1 cellular context compared by ENCODE assay signal in the genomic region with DNA sequence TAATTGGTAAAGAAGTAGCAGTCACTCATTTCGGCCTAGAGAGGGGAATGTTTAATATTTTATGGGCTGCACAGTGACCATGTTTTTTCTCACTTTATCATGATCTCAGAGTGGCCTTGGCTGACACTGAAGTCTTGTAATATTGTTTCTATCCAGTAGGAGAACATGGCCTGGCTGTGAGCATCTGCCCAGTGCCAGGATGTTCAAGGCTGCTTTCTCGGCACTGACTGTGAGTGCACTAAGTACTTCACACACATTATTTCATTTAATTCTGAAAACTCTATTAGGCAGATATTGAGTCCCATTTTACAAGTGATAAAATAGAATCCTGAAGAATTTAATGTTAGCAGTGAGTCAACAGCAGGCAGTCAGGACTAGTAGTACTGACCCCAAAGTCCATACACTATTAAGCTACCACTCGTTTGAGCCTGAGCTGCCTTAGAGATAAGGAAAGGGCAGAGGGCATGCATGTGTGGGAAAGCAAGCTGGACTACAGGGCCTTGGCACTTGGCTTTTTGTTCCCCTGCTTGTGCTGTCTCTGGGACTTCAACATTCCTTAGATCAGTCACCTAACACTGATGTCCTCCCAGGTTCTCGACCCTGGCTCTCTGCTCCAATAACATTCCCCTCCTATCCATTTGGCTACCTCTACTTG.
TF ChIP-seq lines count a peak whose summit lies in the region.

No MANE protein-coding gene starts in this region.

TF ChIP-seq in HepG2, 621 proteins besides CTCF, POLR2A, EP300 and RAD21:
- no peak for TF ChIP-seq FOSL2 (CRISPR knock-in tag; IDR thresholded peaks at IDR 0.05)
- TF ChIP-seq ZNF615 (CRISPR knock-in tag; IDR thresholded peaks at IDR 0.05; ENCODE audit: borderline replicate concordance), result no peak
- TF ChIP-seq JARID2 (CRISPR knock-in tag; IDR thresholded peaks at IDR 0.05; ENCODE audit: insufficient replicate concordance), result no peak
- peak; percentile 33; the same call in 1 of the 2 replicates for TF ChIP-seq HNF4A (CRISPR knock-in tag; IDR thresholded peaks at IDR 0.05)
- TF ChIP-seq NR2F6 (IDR thresholded peaks at IDR 0.05), result 0 out of 2 replicates have a peak, but pooled peaks have one; percentile 25
- TF ChIP-seq NR2F6 (CRISPR knock-in tag; IDR thresholded peaks at IDR 0.05), result no peak
- TF ChIP-seq SMC3 (IDR thresholded peaks at IDR 0.05; ENCODE audit: low read length), result peak; percentile 16; the same call in 1 of the 2 replicates
- peak; percentile 17; the same call in 1 of the 2 replicates for TF ChIP-seq STAG1 (CRISPR knock-in tag; IDR thresholded peaks at IDR 0.05)
- TF ChIP-seq ZNF17 (CRISPR knock-in tag; IDR thresholded peaks at IDR 0.05), result no peak
- TF ChIP-seq ZNF776 (CRISPR knock-in tag; IDR thresholded peaks at IDR 0.05), result no peak
